28 cellular contexts compared by ENCODE assay signal in the genomic region with DNA sequence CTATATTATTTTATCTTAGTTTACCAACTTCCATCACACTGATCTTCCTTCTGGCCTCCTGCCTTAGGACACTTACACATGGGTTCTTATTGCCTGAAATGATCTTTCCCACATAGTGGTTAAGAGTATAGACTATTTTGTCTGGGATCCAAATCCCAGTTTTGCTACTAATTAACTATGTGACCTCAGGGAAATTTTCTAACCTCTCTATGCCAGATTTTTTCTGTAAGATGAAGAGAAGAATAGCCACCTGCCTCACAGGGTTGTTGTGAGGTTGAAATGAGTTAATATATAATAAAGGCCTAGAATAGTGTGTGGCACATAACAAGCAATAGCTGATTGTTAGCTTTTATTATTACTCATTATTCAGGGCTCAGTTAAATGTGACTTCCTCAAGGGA.
"Had no signal": no experiment of that assay in that cellular context is flagged by ENCODE, and none has a peak within 500 bp of the region (broad histone marks: within the 10 kb centered on the region; RNA-seq: fewer than 3 reads in every experiment).

No MANE protein-coding gene starts in this region.

- H3K9me3 Mint-ChIP-seq: activated CD4-positive, alpha-beta T cell treated with anti-CD3 and anti-CD28 coated beads, Interleukin-2, amount 10 ng/mL, durations not matched to agents 24 days and 14 days; activated naive CD4-positive, alpha-beta T cell treated with anti-CD3 and anti-CD28 coated beads, Interleukin-2, amount 50 U/mL, for 24 hours; activated naive CD8-positive, alpha-beta T cell treated with anti-CD3 and anti-CD28 coated beads, Interleukin-2, amount 10 ng/mL, durations not matched to agents 7 days and 5 days; activated T-cell treated with anti-CD3 and anti-CD28 coated beads, Interleukin-2, amount 50 U/mL, for 24 hours; activated T-helper 2 cell treated with anti-CD3 and anti-CD28 coated beads, Interferon-gamma antibody, Interleukin-2, Interleukin-4, amounts not matched to agents 10 μg/mL and 5 μg/mL and 100 μg/mL, durations not matched to agents 14 hours and 24 hours and 36 hours; central memory CD8-positive, alpha-beta T cell had no signal

- H3K4me3 Mint-ChIP-seq: activated CD4-positive, alpha-beta T cell treated with anti-CD3 and anti-CD28 coated beads, Interleukin-2, amount 10 ng/mL, durations not matched to agents 24 days and 14 days; activated CD8-positive, alpha-beta T cell treated with anti-CD3 and anti-CD28 coated beads, Interleukin-2, amount 10 ng/mL, durations not matched to agents 7 days and 5 days; activated naive CD4-positive, alpha-beta T cell treated with anti-CD3 and anti-CD28 coated beads, Interleukin-2, amount 50 U/mL, for 24 hours; activated naive CD8-positive, alpha-beta T cell treated with anti-CD3 and anti-CD28 coated beads, Interleukin-2, amount 10 ng/mL, durations not matched to agents 7 days and 5 days; activated T-cell treated with anti-CD3 and anti-CD28 coated beads, Interleukin-2, amount 50 U/mL, for 24 hours; central memory CD8-positive, alpha-beta T cell had no signal

- DNase-seq: activated CD4-positive, alpha-beta T cell treated with anti-CD3 and anti-CD28 coated beads for 1 hour; activated CD4-positive, alpha-beta T cell treated with anti-CD3 and anti-CD28 coated beads, Interleukin-2, amount 10 ng/mL, durations not matched to agents 24 days and 14 days; activated CD4-positive, alpha-beta T cell treated with anti-CD3 and anti-CD28 coated beads, Interleukin-2, amount 50 U/mL, for 4 hours; activated CD4-positive, CD25-positive, alpha-beta regulatory T cell; activated CD8-positive, alpha-beta T cell treated with anti-CD3 and anti-CD28 coated beads, Interleukin-2, amount 10 ng/mL, durations not matched to agents 7 days and 5 days; activated gamma-delta T cell; activated naive CD4-positive, alpha-beta T cell treated with Interleukin-2 at 50 U/mL for 16 hours; activated naive CD8-positive, alpha-beta T cell treated with anti-CD3 and anti-CD28 coated beads, Interleukin-2, amount 10 ng/mL, durations not matched to agents 7 days and 5 days; activated T-cell treated with anti-CD3 and anti-CD28 coated beads, Interleukin-2, amount 50 U/mL, for 24 hours; amygdala; NCI-H1048; NCI-H1436 treated with DMSO at 0.1 percent for 48 hours; NCI-H1694 treated with DMSO at 0.1 percent for 48 hours; NCI-H2029; NCI-H345; NCI-H524 treated with DMSO at 0.1 percent for 48 hours; NK-92 treated with Interleukin-12 subunit alpha and Interleukin-12 subunit beta, amount 100 ng/mL, for 24 hours; PC-9; Right ventricle myocardium superior; SW 1271; T-helper 1 cell; T1000; WERI-Rb-1 had no signal

- H3K9me3 ChIP-seq: ascending aorta had no signal

- H3K4me2 ChIP-seq: PC-9 had no signal

- H3K4me1 ChIP-seq: ascending aorta had no signal

- H2AFZ ChIP-seq: PC-9 had no signal

- H3K27me3 Mint-ChIP-seq: activated CD4-positive, alpha-beta T cell treated with anti-CD3 and anti-CD28 coated beads, Interleukin-2, amount 10 ng/mL, durations not matched to agents 24 days and 14 days; activated naive CD4-positive, alpha-beta T cell treated with anti-CD3 and anti-CD28 coated beads, Interleukin-2, amount 50 U/mL, for 24 hours; activated naive CD8-positive, alpha-beta T cell treated with anti-CD3 and anti-CD28 coated beads, Interleukin-2, amount 10 ng/mL, durations not matched to agents 7 days and 5 days; activated T-cell treated with anti-CD3 and anti-CD28 coated beads, Interleukin-2, amount 50 U/mL, for 24 hours; central memory CD8-positive, alpha-beta T cell had no signal

- H3K27ac ChIP-seq: ascending aorta, cardiac muscle cell, PC-9, WERI-Rb-1 had no signal

- H3K27ac Mint-ChIP-seq: activated CD4-positive, alpha-beta T cell treated with anti-CD3 and anti-CD28 coated beads, Interleukin-2, amount 10 ng/mL, durations not matched to agents 24 days and 14 days; activated CD8-positive, alpha-beta T cell treated with anti-CD3 and anti-CD28 coated beads, Interleukin-2, amount 10 ng/mL, durations not matched to agents 7 days and 5 days; activated naive CD4-positive, alpha-beta T cell treated with anti-CD3 and anti-CD28 coated beads, Interleukin-2, amount 50 U/mL, for 24 hours; activated naive CD8-positive, alpha-beta T cell treated with anti-CD3 and anti-CD28 coated beads, Interleukin-2, amount 10 ng/mL, durations not matched to agents 7 days and 5 days; activated T-cell treated with anti-CD3 and anti-CD28 coated beads, Interleukin-2, amount 50 U/mL, for 24 hours; activated T-helper 2 cell treated with anti-CD3 and anti-CD28 coated beads, Interferon-gamma antibody, Interleukin-2, Interleukin-4, amounts not matched to agents 10 μg/mL and 5 μg/mL and 100 μg/mL, durations not matched to agents 14 hours and 24 hours and 36 hours had no signal

- H3K27me3 ChIP-seq: ascending aorta, cardiac muscle cell had no signal

- H3K4me3 ChIP-seq: ascending aorta, cardiac muscle cell, PC-9 had no signal

- ATAC-seq: activated CD8-positive, alpha-beta T cell treated with anti-CD3 and anti-CD28 coated beads, Interleukin-2, amount 10 ng/mL, durations not matched to agents 7 days and 5 days had no signal

- H3K4me1 Mint-ChIP-seq: activated CD4-positive, alpha-beta T cell treated with anti-CD3 and anti-CD28 coated beads, Interleukin-2, amount 10 ng/mL, durations not matched to agents 24 days and 14 days had no signal
